29 cellular contexts compared by ENCODE assay signal in genomic region chr1:171663854-171664550, GRCh38. TPM values are rescaled to one million over a fixed set of nuclear protein-coding genes. Genes with fewer than 3 reads are reported as not detected.
A peak's percentile ranks its signal among the peaks of the same experiment; 100 is the strongest.
DNase-seq lines count a peak whose midpoint lies in the region; ATAC-seq and TF ChIP-seq lines count a peak whose summit lies in the region.
"Had no signal": no experiment of that assay in that cellular context is flagged by ENCODE, and none has a peak within 500 bp of the region (broad histone marks: within the 10 kb centered on the region; RNA-seq: fewer than 3 reads in every experiment).

No MANE protein-coding gene starts in this region.

- H3K36me3 ChIP-seq in gastroesophageal sphincter (no peaks in the 10 kb centered on the region), stomach (no peaks in the 10 kb centered on the region)
- H3K36me3 ChIP-seq: lower lobe of right lung had no signal

- no peaks in the 10 kb centered on the region for H3K4me1 Mint-ChIP-seq in activated T-helper 2 cell treated with anti-CD3 and anti-CD28 coated beads, Interferon-gamma antibody, Interleukin-2, Interleukin-4, amounts not matched to agents 10 μg/mL and 5 μg/mL and 100 μg/mL, durations not matched to agents 14 hours and 24 hours and 36 hours (ENCODE audit: low read depth)
- H3K4me1 Mint-ChIP-seq: activated naive CD8-positive, alpha-beta T cell treated with anti-CD3 and anti-CD28 coated beads, Interleukin-2, amount 50 U/mL, for 24 hours; CD4-positive, alpha-beta memory T cell; naive B cell; stimulated activated naive CD8-positive, alpha-beta T cell treated with anti-CD3 and anti-CD28 coated beads, Interleukin-15, amount 100 ng/mL, for 72 hours had no signal

- WGBS in gastroesophageal sphincter (ENCODE audit: low coverage in 1 of 2), 2 donors = 9 to 26% methylated on average over 2 to 3 of the region's 4 CpGs
- WGBS in stomach, 5 donors = 38 to 54% (median 46%) methylated on average over 3 to 4 of the region's 4 CpGs

- H3K36me3 Mint-ChIP-seq in activated T-helper 2 cell treated with anti-CD3 and anti-CD28 coated beads, Interferon-gamma antibody, Interleukin-2, Interleukin-4, amounts not matched to agents 10 μg/mL and 5 μg/mL and 100 μg/mL, durations not matched to agents 14 hours and 24 hours and 36 hours (ENCODE audit: low read depth) = no peaks in the 10 kb centered on the region
- H3K36me3 Mint-ChIP-seq: CD4-positive, alpha-beta memory T cell; naive B cell had no signal

- no peaks in the 10 kb centered on the region for H3K27me3 ChIP-seq in gastroesophageal sphincter
- no peaks in the 10 kb centered on the region for H3K27me3 ChIP-seq in stomach

- DNase-seq in AG20443 (ENCODE audit: low spot score) (peak; percentile 64), NCI-H82 treated with DMSO at 0.1 percent for 48 hours (lab: John Stamatoyannopoulos, UW; ENCODE audit: unreplicated experiment) (peak; percentile 46), stomach (no peak)
- DNase-seq in activated T-helper 2 cell treated with anti-CD3 and anti-CD28 coated beads, Interferon-gamma antibody, Interleukin-2, Interleukin-4, amounts not matched to agents 10 μg/mL and 5 μg/mL and 100 μg/mL, durations not matched to agents 14 hours and 24 hours and 36 hours (ENCODE audit: low spot score) = no peak
- DNase-seq: activated CD4-positive, alpha-beta T cell treated with anti-CD3 and anti-CD28 coated beads for 4 hours; activated naive CD8-positive, alpha-beta T cell treated with anti-CD3 and anti-CD28 coated beads, Interleukin-2, amount 50 U/mL, for 24 hours; CD4-positive, alpha-beta memory T cell; DMS79; head of caudate nucleus; IMR-90; lower lobe of right lung; naive B cell; NCI-H2227 treated with DMSO at 0.1 percent for 48 hours; stimulated activated CD4-positive, alpha-beta T cell treated with anti-CD3 and anti-CD28 coated beads, Interleukin-2, amount 100 ng/mL, for 24 hours; stimulated activated naive CD8-positive, alpha-beta T cell treated with anti-CD3 and anti-CD28 coated beads, Interleukin-15, amount 100 ng/mL, for 72 hours; T1000 had no signal

- H3K4me3 Mint-ChIP-seq in activated T-helper 2 cell treated with anti-CD3 and anti-CD28 coated beads, Interferon-gamma antibody, Interleukin-2, Interleukin-4, amounts not matched to agents 10 μg/mL and 5 μg/mL and 100 μg/mL, durations not matched to agents 14 hours and 24 hours and 36 hours (ENCODE audit: low read depth) = no peak overlapping the region
- H3K4me3 Mint-ChIP-seq: activated naive CD8-positive, alpha-beta T cell treated with anti-CD3 and anti-CD28 coated beads, Interleukin-2, amount 50 U/mL, for 24 hours; CD4-positive, alpha-beta memory T cell; naive B cell; stimulated activated naive CD8-positive, alpha-beta T cell treated with anti-CD3 and anti-CD28 coated beads, Interleukin-15, amount 100 ng/mL, for 72 hours had no signal

- no peak overlapping the region for H3K4me3 ChIP-seq in gastroesophageal sphincter
- no peak overlapping the region for H3K4me3 ChIP-seq in stomach
- H3K4me3 ChIP-seq: lower lobe of right lung had no signal

- H3K27ac ChIP-seq in gastroesophageal sphincter (peak overlapping the region; percentile 84 to 87 (median 86)), stomach (peak overlapping the region in 4 of 5 donors; percentile 24 to 75 (median 61))
- H3K27ac ChIP-seq: epithelial cell of prostate, HL-60, lower lobe of right lung had no signal

- H3K9me3 ChIP-seq in gastroesophageal sphincter (no peaks in the 10 kb centered on the region), stomach (no peaks in the 10 kb centered on the region)
- H3K9me3 ChIP-seq: lower lobe of right lung had no signal

- TF ChIP-seq CTCF in gastroesophageal sphincter (IDR thresholded peaks at IDR 0.05) = no peak
- no peak for TF ChIP-seq CTCF in stomach (IDR thresholded peaks at IDR 0.05)

- no peak for TF ChIP-seq POLR2A in gastroesophageal sphincter (IDR thresholded peaks at IDR 0.05)
- TF ChIP-seq POLR2A in stomach (IDR thresholded peaks at IDR 0.05) = no peak

- no peaks in the 10 kb centered on the region for H3K9me3 Mint-ChIP-seq in activated T-helper 2 cell treated with anti-CD3 and anti-CD28 coated beads, Interferon-gamma antibody, Interleukin-2, Interleukin-4, amounts not matched to agents 10 μg/mL and 5 μg/mL and 100 μg/mL, durations not matched to agents 14 hours and 24 hours and 36 hours
- H3K9me3 Mint-ChIP-seq: activated naive CD8-positive, alpha-beta T cell treated with anti-CD3 and anti-CD28 coated beads, Interleukin-2, amount 50 U/mL, for 24 hours; CD4-positive, alpha-beta memory T cell; naive B cell; stimulated activated naive CD8-positive, alpha-beta T cell treated with anti-CD3 and anti-CD28 coated beads, Interleukin-15, amount 100 ng/mL, for 72 hours had no signal

- ATAC-seq in gastroesophageal sphincter (peak; percentile 36), GM21515 (IDR thresholded peaks at IDR 0.05; ENCODE audit: unreplicated experiment) (no peak), GM21825 (IDR thresholded peaks at IDR 0.05; ENCODE audit: unreplicated experiment) (no peak), HG02870 (IDR thresholded peaks at IDR 0.05; ENCODE audit: unreplicated experiment) (no peak)
- ATAC-seq: activated naive CD8-positive, alpha-beta T cell treated with anti-CD3 and anti-CD28 coated beads, Interleukin-2, amount 50 U/mL, for 24 hours; HCT116; lower lobe of right lung; stimulated activated naive CD8-positive, alpha-beta T cell treated with anti-CD3 and anti-CD28 coated beads, Interleukin-15, amount 100 ng/mL, for 72 hours had no signal

- H3K27me3 Mint-ChIP-seq in activated T-helper 2 cell treated with anti-CD3 and anti-CD28 coated beads, Interferon-gamma antibody, Interleukin-2, Interleukin-4, amounts not matched to agents 10 μg/mL and 5 μg/mL and 100 μg/mL, durations not matched to agents 14 hours and 24 hours and 36 hours (ENCODE audit: low read depth) = peaks cover 9% of the 10 kb centered on the region
- H3K27me3 Mint-ChIP-seq: CD4-positive, alpha-beta memory T cell; naive B cell; stimulated activated naive CD8-positive, alpha-beta T cell treated with anti-CD3 and anti-CD28 coated beads, Interleukin-15, amount 100 ng/mL, for 72 hours had no signal

- intact Hi-C loops in stomach (cut with DNase I; ENCODE audit: low total_unique reads) = no loop called here
- intact Hi-C loops in activated T-helper 2 cell treated with anti-CD3 and anti-CD28 coated beads, Interferon-gamma antibody, Interleukin-2, Interleukin-4, amounts not matched to agents 10 μg/mL and 5 μg/mL and 100 μg/mL, durations not matched to agents 14 hours and 24 hours and 36 hours (cut with micrococcal nuclease) = no loop called here

- H3K27ac Mint-ChIP-seq in activated T-helper 2 cell treated with anti-CD3 and anti-CD28 coated beads, Interferon-gamma antibody, Interleukin-2, Interleukin-4, amounts not matched to agents 10 μg/mL and 5 μg/mL and 100 μg/mL, durations not matched to agents 14 hours and 24 hours and 36 hours = no peak overlapping the region
- H3K27ac Mint-ChIP-seq: activated naive CD8-positive, alpha-beta T cell treated with anti-CD3 and anti-CD28 coated beads, Interleukin-2, amount 50 U/mL, for 24 hours; CD4-positive, alpha-beta memory T cell had no signal

- TF ChIP-seq EP300 in gastroesophageal sphincter (IDR thresholded peaks at IDR 0.05) (no peak), stomach (IDR thresholded peaks at IDR 0.05) (no peak)

- H3K4me1 ChIP-seq in gastroesophageal sphincter (peaks cover 30 to 83% (median 37%) of the 10 kb centered on the region in 3 donors), stomach (peaks cover 0 to 18% (median 5%) of the 10 kb centered on the region in 4 donors)
- H3K4me1 ChIP-seq: lower lobe of right lung had no signal

RNA-seq across cellular contexts. Expression of gene MYOC, which starts 11.5 kb away (rescaled TPM):
- total RNA-seq in gastroesophageal sphincter (1,000 to 10,000 TPM in 1 of 4 donors, 100 to 1,000 TPM in 2, 10 to 100 TPM in 1; 88.5 to 1,432 (median 227) TPM), stomach (10 to 100 TPM in 2 of 5 donors, 1 to 10 TPM in 1, under 1 TPM in 1, not detected in 1; 0.37 to 83.9 (median 11.5) TPM)
- polyA plus RNA-seq in stomach = 1 to 10 TPM in 1 of 3 donors, under 1 TPM in 2; 0.25 to 2.9 (median 0.92) TPM
- not detected in 2 replicates for total RNA-seq in activated T-helper 2 cell treated with anti-CD3 and anti-CD28 coated beads, Interferon-gamma antibody, Interleukin-2, Interleukin-4, amounts not matched to agents 10 μg/mL and 5 μg/mL and 100 μg/mL, durations not matched to agents 14 hours and 24 hours and 36 hours
- total RNA-seq: bronchial epithelial cell; CD4-positive, alpha-beta memory T cell; dermis microvascular lymphatic vessel endothelial cell; IMR-90; MCF 10A; osteocyte; RPMI7951 had no signal
- polyA plus RNA-seq: AG04450; CD4-positive, alpha-beta memory T cell; IMR-90 had no signal

RNA-seq across cellular contexts. Expression of gene MYOCOS, which starts 42.0 kb away (rescaled TPM):
- not detected for total RNA-seq in gastroesophageal sphincter
- total RNA-seq in stomach = not detected
- polyA plus RNA-seq in stomach = not detected
- 0.14 TPM in 1 of 2 replicates, not detected in the other for total RNA-seq in activated T-helper 2 cell treated with anti-CD3 and anti-CD28 coated beads, Interferon-gamma antibody, Interleukin-2, Interleukin-4, amounts not matched to agents 10 μg/mL and 5 μg/mL and 100 μg/mL, durations not matched to agents 14 hours and 24 hours and 36 hours
- total RNA-seq: bronchial epithelial cell, dermis microvascular lymphatic vessel endothelial cell, IMR-90, osteocyte, RPMI7951 had no signal
- polyA plus RNA-seq: AG04450; CD4-positive, alpha-beta memory T cell; IMR-90 had no signal

Comparison
In these comparisons a context has a peak if more than half of its experiments do, and no peak if none do; other contexts are left out.
1. DNase-seq: peak in AG20443 (single experiment) and NCI-H82 treated with DMSO at 0.1 percent for 48 hours (single experiment); none in stomach (single experiment) and activated T-helper 2 cell treated with anti-CD3 and anti-CD28 coated beads, Interferon-gamma antibody, Interleukin-2, Interleukin-4, amounts not matched to agents 10 μg/mL and 5 μg/mL and 100 μg/mL, durations not matched to agents 14 hours and 24 hours and 36 hours (single experiment).